In genomic region chr19:8490395-8490760, GRCh38 we compare ENCODE assay signal across 21 cellular contexts. TPM values are rescaled to one million over a fixed set of nuclear protein-coding genes. Genes with fewer than 3 reads are reported as not detected.
DNase-seq lines count a peak whose midpoint lies in the region; ATAC-seq and TF ChIP-seq lines count a peak whose summit lies in the region.
"Had no signal": no experiment of that assay in that cellular context is flagged by ENCODE, and none has a peak within 500 bp of the region (broad histone marks: within the 10 kb centered on the region; RNA-seq: fewer than 3 reads in every experiment).

No MANE protein-coding gene starts in this region.

- TF ChIP-seq CTCF in NB4 (IDR thresholded peaks at IDR 0.05; ENCODE audit: low read depth, low read length), result no peak

- peaks cover 51% of the 10 kb centered on the region for H3K4me1 Mint-ChIP-seq in activated CD4-positive, alpha-beta T cell treated with anti-CD3 and anti-CD28 coated beads, Interleukin-2, amount 10 ng/mL, durations not matched to agents 7 days and 5 days
- H3K4me1 Mint-ChIP-seq in stimulated activated effector memory CD8-positive, alpha-beta T cell treated with anti-CD3 and anti-CD28 coated beads, Interleukin-12 subunit alpha, Interleukin-12 subunit beta, amount 100 ng/mL, for 72 hours, result peaks cover 28% of the 10 kb centered on the region

- H3K9me3 Mint-ChIP-seq in activated CD4-positive, alpha-beta T cell treated with anti-CD3 and anti-CD28 coated beads, Interleukin-2, amount 10 ng/mL, durations not matched to agents 7 days and 5 days, result no peaks in the 10 kb centered on the region
- no peaks in the 10 kb centered on the region for H3K9me3 Mint-ChIP-seq in stimulated activated effector memory CD8-positive, alpha-beta T cell treated with anti-CD3 and anti-CD28 coated beads, Interleukin-12 subunit alpha, Interleukin-12 subunit beta, amount 100 ng/mL, for 72 hours

- TF ChIP-seq POLR2A in NB4 (IDR thresholded peaks at IDR 0.05; ENCODE audit: extremely low read depth, insufficient read length), result no peak

- DNase-seq in activated CD4-positive, alpha-beta T cell treated with anti-CD3 and anti-CD28 coated beads, Interleukin-2, amount 10 ng/mL, durations not matched to agents 7 days and 5 days, result no peak
- no peak for DNase-seq in activated CD4-positive, alpha-beta T cell treated with anti-CD3 and anti-CD28 coated beads, Interleukin-2, amount 50 U/mL, for 4 hours
- DNase-seq in NB4 (ENCODE audit: low read depth) (peak; percentile 34), NK-92 (lab: John Stamatoyannopoulos, UW; ENCODE audit: unreplicated experiment) (no peak)
- DNase-seq in stimulated activated effector memory CD8-positive, alpha-beta T cell treated with anti-CD3 and anti-CD28 coated beads, Interleukin-12 subunit alpha, Interleukin-12 subunit beta, amount 100 ng/mL, for 72 hours (ENCODE audit: low spot score in 2 of 2), result no peak
- no peak for DNase-seq in stimulated activated naive CD4-positive, alpha-beta T cell treated with Interleukin-2 at 50 U/mL for 16 hours (lab: John Stamatoyannopoulos, UW)
- DNase-seq: 8988T; activated CD4-positive, CD25-positive, alpha-beta regulatory T cell treated with anti-CD3 and anti-CD28 coated beads, Interleukin-2, amount 50 U/mL, for 72 hours; activated CD8-positive, alpha-beta memory T cell treated with anti-CD3 and anti-CD28 coated beads, Interleukin-2, amount 10 ng/mL, durations not matched to agents 7 days and 5 days; activated gamma-delta T cell treated with Interleukin-2 at 50 U/mL for 16 hours; amygdala; BE2C; central memory CD4-positive, alpha-beta T cell; Karpas-422; sigmoid colon; stimulated activated CD4-positive, alpha-beta T cell treated with anti-CD3 and anti-CD28 coated beads, Interleukin-1b, Interleukin-23, amount 100 ng/mL, for 48 hours; T1000 had no signal

- POLR2A ChIA-PET in activated CD4-positive, alpha-beta T cell treated with anti-CD3 and anti-CD28 coated beads, Interleukin-2, amount 10 ng/mL, durations not matched to agents 7 days and 5 days (lab: Charles Lee), result no interaction called here

- H3K4me3 ChIP-seq in NB4 (ENCODE audit: low read depth, low read length), result no peak overlapping the region
- H3K4me3 ChIP-seq: GM12878, hepatocyte, sigmoid colon had no signal

- peaks cover 38% of the 10 kb centered on the region for H3K36me3 Mint-ChIP-seq in activated CD4-positive, alpha-beta T cell treated with anti-CD3 and anti-CD28 coated beads, Interleukin-2, amount 10 ng/mL, durations not matched to agents 7 days and 5 days (ENCODE audit: low read depth)
- peaks cover 53% of the 10 kb centered on the region for H3K36me3 Mint-ChIP-seq in stimulated activated effector memory CD8-positive, alpha-beta T cell treated with anti-CD3 and anti-CD28 coated beads, Interleukin-12 subunit alpha, Interleukin-12 subunit beta, amount 100 ng/mL, for 72 hours

- CTCF ChIA-PET in activated CD4-positive, alpha-beta T cell treated with anti-CD3 and anti-CD28 coated beads, Interleukin-2, amount 10 ng/mL, durations not matched to agents 7 days and 5 days (lab: Charles Lee), result interaction anchor here (0.6 kb wide), 1 partner anchor 11 kb away, joined by 4 read pairs; no protein-coding TSS in a partner anchor

- no peaks in the 10 kb centered on the region for H3K27me3 Mint-ChIP-seq in activated CD4-positive, alpha-beta T cell treated with anti-CD3 and anti-CD28 coated beads, Interleukin-2, amount 10 ng/mL, durations not matched to agents 7 days and 5 days
- H3K27me3 Mint-ChIP-seq: activated CD8-positive, alpha-beta memory T cell treated with anti-CD3 and anti-CD28 coated beads, Interleukin-2, amount 10 ng/mL, durations not matched to agents 7 days and 5 days had no signal

- no peak overlapping the region for H3K4me3 Mint-ChIP-seq in activated CD4-positive, alpha-beta T cell treated with anti-CD3 and anti-CD28 coated beads, Interleukin-2, amount 10 ng/mL, durations not matched to agents 7 days and 5 days
- no peak overlapping the region for H3K4me3 Mint-ChIP-seq in stimulated activated effector memory CD8-positive, alpha-beta T cell treated with anti-CD3 and anti-CD28 coated beads, Interleukin-12 subunit alpha, Interleukin-12 subunit beta, amount 100 ng/mL, for 72 hours
- H3K4me3 Mint-ChIP-seq: activated CD8-positive, alpha-beta memory T cell treated with anti-CD3 and anti-CD28 coated beads, Interleukin-2, amount 10 ng/mL, durations not matched to agents 7 days and 5 days had no signal

- ATAC-seq in esophagus mucosa (peak; percentile 0), GM21723 (IDR thresholded peaks at IDR 0.05; ENCODE audit: unreplicated experiment) (no peak)
- ATAC-seq in stimulated activated effector memory CD8-positive, alpha-beta T cell treated with anti-CD3 and anti-CD28 coated beads, Interleukin-12 subunit alpha, Interleukin-12 subunit beta, amount 100 ng/mL, for 72 hours, result no peak
- ATAC-seq: activated CD8-positive, alpha-beta memory T cell treated with anti-CD3 and anti-CD28 coated beads, Interleukin-2, amount 10 ng/mL, durations not matched to agents 7 days and 5 days had no signal

- peak overlapping the region; percentile 64 for H3K27ac Mint-ChIP-seq in activated CD4-positive, alpha-beta T cell treated with anti-CD3 and anti-CD28 coated beads, Interleukin-2, amount 10 ng/mL, durations not matched to agents 7 days and 5 days
- peak overlapping the region; percentile 71 for H3K27ac Mint-ChIP-seq in stimulated activated effector memory CD8-positive, alpha-beta T cell treated with anti-CD3 and anti-CD28 coated beads, Interleukin-12 subunit alpha, Interleukin-12 subunit beta, amount 100 ng/mL, for 72 hours

RNA-seq across cellular contexts. Expression of gene PRAM1, which starts 12.1 kb away (rescaled TPM):
- total RNA-seq in activated CD4-positive, alpha-beta T cell treated with anti-CD3 and anti-CD28 coated beads, Interleukin-2, amount 10 ng/mL, durations not matched to agents 7 days and 5 days, result 1 to 10 TPM; 3.8 to 6.7 TPM
- 0.76 TPM for total RNA-seq in esophagus mucosa

RNA-seq across cellular contexts. Expression of gene ZNF414, which starts 23.6 kb away (rescaled TPM):
- total RNA-seq in activated CD4-positive, alpha-beta T cell treated with anti-CD3 and anti-CD28 coated beads, Interleukin-2, amount 10 ng/mL, durations not matched to agents 7 days and 5 days, result 10 to 100 TPM; 46.8 to 47.3 TPM
- total RNA-seq in esophagus mucosa, result 13.3 TPM

RNA-seq across cellular contexts. Expression of gene HNRNPM, which starts 45.6 kb away (rescaled TPM):
- total RNA-seq in activated CD4-positive, alpha-beta T cell treated with anti-CD3 and anti-CD28 coated beads, Interleukin-2, amount 10 ng/mL, durations not matched to agents 7 days and 5 days, result 100 to 1,000 TPM; 248 to 265 TPM
- total RNA-seq in esophagus mucosa, result 107 TPM
